In the genomic region with DNA sequence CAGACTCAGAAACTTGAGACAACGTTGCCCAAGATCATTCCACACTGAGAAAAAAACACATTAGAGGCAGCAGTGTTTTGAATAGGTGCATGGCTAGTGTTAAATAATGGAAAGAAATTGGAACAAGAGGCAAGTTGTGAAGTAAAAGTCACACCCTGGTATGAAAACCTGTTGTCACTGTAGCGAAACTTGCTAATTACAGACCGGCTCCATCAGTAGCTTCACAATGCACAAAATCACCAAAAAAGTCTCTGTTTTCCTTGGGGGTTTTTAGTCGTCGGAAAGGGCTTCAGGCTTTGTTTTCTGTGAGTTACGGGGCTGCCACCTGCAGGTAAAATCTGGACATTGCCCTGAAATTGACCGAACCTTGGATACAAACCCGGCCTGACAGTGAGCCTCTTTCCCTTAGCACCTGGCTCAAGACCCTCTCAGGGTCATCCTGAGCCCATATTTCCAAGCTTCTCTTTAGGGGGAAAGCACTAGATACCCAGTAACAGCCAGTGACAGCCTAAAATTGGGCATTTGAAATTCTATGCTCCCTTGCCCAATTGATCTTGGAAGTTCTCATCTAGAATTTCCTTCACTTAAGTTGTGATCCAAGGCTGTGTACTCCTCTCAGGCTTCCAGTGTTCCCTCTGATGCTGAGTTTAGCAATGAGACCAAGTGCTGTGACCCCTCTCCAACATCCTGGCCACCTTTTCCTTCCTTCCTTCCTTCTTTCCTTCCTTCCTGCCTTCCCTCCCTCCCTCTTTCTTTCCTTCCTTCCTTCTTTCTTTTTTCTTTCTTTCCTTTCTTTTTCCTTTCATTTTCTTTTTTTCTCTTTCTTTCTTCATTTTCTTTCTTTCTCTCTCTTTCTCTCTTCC, we compare ENCODE assay signal across 8 cellular contexts. TPM values are rescaled to one million over a fixed set of nuclear protein-coding genes. Genes with fewer than 3 reads are reported as not detected.
DNase-seq lines count a peak whose midpoint lies in the region; ATAC-seq and TF ChIP-seq lines count a peak whose summit lies in the region.

No MANE protein-coding gene starts in this region.

- H3K4me1 Mint-ChIP-seq in activated B cell treated with CpG ODN at 0.5 μM for 24 hours, result peaks cover 12% of the 10 kb centered on the region
- H3K4me1 Mint-ChIP-seq in central memory CD8-positive, alpha-beta T cell, result peaks cover 9% of the 10 kb centered on the region

- ATAC-seq in HG02610 (IDR thresholded peaks at IDR 0.05; ENCODE audit: unreplicated experiment), result peak; percentile 47
- ATAC-seq in activated B cell treated with CpG ODN at 0.5 μM for 24 hours (ENCODE audit: low read depth), result peak; percentile 94
- peak; percentile 54 for ATAC-seq in central memory CD8-positive, alpha-beta T cell (replicated peaks; ENCODE audit: extremely low read depth, poor library complexity, severe bottlenecking)
- ATAC-seq in left colon, result peak; percentile 81
- ATAC-seq in GM19328 (IDR thresholded peaks at IDR 0.05; ENCODE audit: unreplicated experiment), result no peak

- H3K36me3 Mint-ChIP-seq in activated B cell treated with CpG ODN at 0.5 μM for 24 hours (ENCODE audit: low read depth), result no peaks in the 10 kb centered on the region
- peaks cover 1% of the 10 kb centered on the region for H3K36me3 Mint-ChIP-seq in central memory CD8-positive, alpha-beta T cell (ENCODE audit: insufficient read depth)

- intact Hi-C loops in activated B cell treated with CpG ODN at 0.5 μM for 24 hours (cut with micrococcal nuclease), result loop anchor here (1.0 to 5.0 kb wide), 7 partner anchors 89 to 451 kb away; partner anchors contain the start of genes MYO15B and SLC25A19
- intact Hi-C loops in left colon (cut with DNase I, micrococcal nuclease), result no loop called here

- no peaks in the 10 kb centered on the region for H3K9me3 Mint-ChIP-seq in activated B cell treated with CpG ODN at 0.5 μM for 24 hours
- no peaks in the 10 kb centered on the region for H3K9me3 Mint-ChIP-seq in central memory CD8-positive, alpha-beta T cell

- CTCF ChIA-PET in activated B cell treated with CpG ODN at 0.5 μM for 24 hours (lab: Charles Lee), result interaction anchor here (0.7 to 3.4 kb wide), 31 partner anchors 16 to 455 kb away, joined by 3 to 53 read pairs (median 4); partner anchors contain the start of genes MIF4GD, NUP85, SLC25A19 and TMEM94

- DNase-seq in Caki2 (ENCODE audit: low read depth), result peak; percentile 63
- DNase-seq in NCI-H2227 treated with DMSO at 0.1 percent for 48 hours (lab: John Stamatoyannopoulos, UW), result peak; percentile 73
- peak; percentile 63 for DNase-seq in activated B cell treated with CpG ODN at 0.5 μM for 24 hours
- peak; percentile 56 to 69 for DNase-seq in central memory CD8-positive, alpha-beta T cell (ENCODE audit: low spot score in 2 of 2)
- peak; percentile 39 to 75 for DNase-seq in left colon
- DNase-seq in stimulated activated CD4-positive, alpha-beta T cell treated with anti-CD3 and anti-CD28 coated beads, Interleukin-4, amount 100 ng/mL, for 1 hour, result peak; percentile 67

- H3K27me3 Mint-ChIP-seq in activated B cell treated with CpG ODN at 0.5 μM for 24 hours, result no peaks in the 10 kb centered on the region
- H3K27me3 Mint-ChIP-seq in central memory CD8-positive, alpha-beta T cell, result peaks cover 32% of the 10 kb centered on the region

- peak; percentile 9 for TF ChIP-seq CTCF in activated B cell treated with CpG ODN at 0.5 μM for 24 hours (IDR thresholded peaks at IDR 0.05)

- peak overlapping the region; percentile 63 for H3K27ac Mint-ChIP-seq in activated B cell treated with CpG ODN at 0.5 μM for 24 hours
- no peak overlapping the region for H3K27ac Mint-ChIP-seq in central memory CD8-positive, alpha-beta T cell (ENCODE audit: low read depth)

- H3K4me3 Mint-ChIP-seq in activated B cell treated with CpG ODN at 0.5 μM for 24 hours, result peak overlapping the region; percentile 53
- no peak overlapping the region for H3K4me3 Mint-ChIP-seq in central memory CD8-positive, alpha-beta T cell

- in situ Hi-C loops in Caki2 (cut with HindIII; ENCODE audit: low pct_unique_long_range_greater_than_20kb, low sequenced_read_pairs), result no loop called here

- POLR2A ChIA-PET in activated B cell treated with CpG ODN at 0.5 μM for 24 hours (lab: Charles Lee), result interaction anchor here (0.5 to 2.4 kb wide), 13 partner anchors 11 to 299 kb away, joined by 3 to 34 read pairs (median 8); partner anchors contain the start of genes GGA3, MIF4GD, SLC25A19 and TMEM94

RNA-seq across cellular contexts. Expression of gene GRB2, which starts 7.2 kb away (rescaled TPM):
- 113 and 118 TPM in 2 replicates for total RNA-seq in Caki2 (2014; rRNA removed; shearing (Covaris generic); ENCODE audit: low replicate concordance)
- total RNA-seq in activated B cell treated with CpG ODN at 0.5 μM for 24 hours (307 and 320 TPM in 2 replicates), left colon (100 to 1,000 TPM; 112 to 117 TPM)

RNA-seq across cellular contexts. Expression of gene TMEM94, which starts 43.7 kb away (rescaled TPM):
- 65.8 and 66.0 TPM in 2 replicates for total RNA-seq in Caki2 (2014; rRNA removed; shearing (Covaris generic); ENCODE audit: low replicate concordance)
- 80.3 and 86.6 TPM in 2 replicates for total RNA-seq in activated B cell treated with CpG ODN at 0.5 μM for 24 hours
- 100 to 1,000 TPM in 1 of 2 donors, 10 to 100 TPM in 1; 99.9 to 123 TPM for total RNA-seq in left colon
